8 cellular contexts compared by ENCODE assay signal in genomic region chr7:30252885-30253795, GRCh38. TPM values are rescaled to one million over a fixed set of nuclear protein-coding genes. Genes with fewer than 3 reads are reported as not detected.
DNase-seq lines count a peak whose midpoint lies in the region; ATAC-seq and TF ChIP-seq lines count a peak whose summit lies in the region.

No MANE protein-coding gene starts in this region.

- H3K4me3 ChIP-seq in AG10803 (ENCODE audit: low read length) (no peak overlapping the region), brain microvascular endothelial cell (ENCODE audit: low read depth, low read length) (no peak overlapping the region), mucosa of descending colon (no peak overlapping the region)

- intact Hi-C loops in mucosa of descending colon (cut with DNase I, micrococcal nuclease): no loop called here

- in situ Hi-C loops in brain microvascular endothelial cell (cut with HindIII; ENCODE audit: low pct_ligation_motif_present, low sequenced_read_pairs): no loop called here

- peak; percentile 23 for DNase-seq in AG10803 (ENCODE audit: low read depth)
- peak; percentile 52 for DNase-seq in NCI-H1092 treated with DMSO at 0.1 percent for 48 hours (lab: John Stamatoyannopoulos, UW)
- peak; percentile 31 for DNase-seq in brain microvascular endothelial cell
- DNase-seq in mucosa of descending colon: peak; percentile 70 to 73 (median 70)
- no peak for DNase-seq in NCI-H2227 treated with DMSO at 0.1 percent for 48 hours (lab: John Stamatoyannopoulos, UW)

- H3K36me3 ChIP-seq in brain microvascular endothelial cell (replicated peaks) (no peaks in the 10 kb centered on the region), mucosa of descending colon (ENCODE audit: low read depth) (no peaks in the 10 kb centered on the region)

- H3K4me1 ChIP-seq in mucosa of descending colon (ENCODE audit: low read depth): peaks cover 42% of the 10 kb centered on the region

- H3K9me3 ChIP-seq in mucosa of descending colon: no peaks in the 10 kb centered on the region

- ATAC-seq in mucosa of descending colon (peak; percentile 56), GM19035 (IDR thresholded peaks at IDR 0.05; ENCODE audit: unreplicated experiment) (no peak), GM21619 (IDR thresholded peaks at IDR 0.05; ENCODE audit: unreplicated experiment) (no peak), GM21390 (IDR thresholded peaks at IDR 0.05; ENCODE audit: unreplicated experiment) (no peak)

- no peak for TF ChIP-seq CTCF in AG10803 (conservative IDR thresholded peaks at IDR 0.05; ENCODE audit: low read length)
- no peak for TF ChIP-seq CTCF in brain microvascular endothelial cell (IDR thresholded peaks at IDR 0.05; ENCODE audit: low read depth, low read length, missing control alignments)
- TF ChIP-seq CTCF in mucosa of descending colon (IDR thresholded peaks at IDR 0.05): no peak

- H3K27me3 ChIP-seq in brain microvascular endothelial cell (replicated peaks): no peaks in the 10 kb centered on the region

- no peak overlapping the region for H3K27ac ChIP-seq in brain microvascular endothelial cell

RNA-seq across cellular contexts. Expression of gene ZNRF2, which starts 31.3 kb away (rescaled TPM):
- 10 to 100 TPM; 34.0 to 53.3 (median 40.5) TPM for total RNA-seq in mucosa of descending colon
